1 cellular context compared by ENCODE assay signal in the genomic region with DNA sequence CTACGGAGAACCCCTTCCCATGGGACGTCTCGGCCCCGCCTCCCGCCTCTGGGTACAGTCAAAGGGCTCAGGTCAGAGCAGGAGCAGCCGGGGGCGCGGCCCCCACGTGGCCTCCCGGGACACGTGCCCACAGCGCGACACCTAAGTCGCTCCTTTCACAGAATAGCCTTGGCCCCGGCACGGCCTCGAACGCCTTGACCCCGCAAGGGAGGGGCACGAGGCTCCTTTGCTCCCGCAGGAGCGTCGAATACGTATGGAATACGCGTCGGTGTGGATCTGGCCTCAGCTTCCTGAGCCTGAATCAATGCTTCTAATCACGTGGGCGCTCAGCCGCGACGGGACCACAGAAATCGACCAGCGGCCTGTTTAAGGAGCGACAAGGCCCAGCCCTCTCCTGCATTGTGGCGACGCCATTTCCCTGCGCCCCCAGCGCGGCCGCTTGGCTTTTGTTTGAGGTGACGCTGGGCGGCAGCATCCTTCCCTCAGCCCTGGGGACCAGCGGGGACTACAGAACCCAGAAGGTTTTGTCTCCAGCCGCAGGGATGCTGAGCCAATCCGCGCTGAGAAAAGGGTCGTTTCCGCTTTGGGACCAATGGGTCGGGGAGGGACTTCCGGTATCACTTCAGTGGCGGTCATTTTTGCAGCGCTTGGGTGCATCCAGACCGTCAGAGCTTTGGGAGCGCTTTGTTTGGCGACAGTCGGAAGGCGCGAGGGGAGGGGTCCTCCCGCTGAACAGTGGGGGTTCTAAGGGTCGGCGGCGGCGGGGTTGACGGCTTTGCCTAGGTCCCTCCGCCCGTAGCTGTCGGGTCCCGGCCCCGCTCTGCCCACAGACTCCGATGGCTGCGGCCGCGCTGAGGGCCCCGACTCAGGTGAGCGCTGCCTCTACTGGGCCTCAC.
A peak's percentile ranks its signal among the peaks of the same experiment; 100 is the strongest.
TF ChIP-seq lines count a peak whose summit lies in the region.

Gene ZIK1, plus strand, starts transcription at position 625 of the 896 bp plus-strand sequence. Its CDS starts 212 bp downstream, at position 837.

TF ChIP-seq in HepG2, 621 proteins besides CTCF, POLR2A, EP300 and RAD21 (continued from another document and continues in another):
- TF ChIP-seq, protein P1, sequence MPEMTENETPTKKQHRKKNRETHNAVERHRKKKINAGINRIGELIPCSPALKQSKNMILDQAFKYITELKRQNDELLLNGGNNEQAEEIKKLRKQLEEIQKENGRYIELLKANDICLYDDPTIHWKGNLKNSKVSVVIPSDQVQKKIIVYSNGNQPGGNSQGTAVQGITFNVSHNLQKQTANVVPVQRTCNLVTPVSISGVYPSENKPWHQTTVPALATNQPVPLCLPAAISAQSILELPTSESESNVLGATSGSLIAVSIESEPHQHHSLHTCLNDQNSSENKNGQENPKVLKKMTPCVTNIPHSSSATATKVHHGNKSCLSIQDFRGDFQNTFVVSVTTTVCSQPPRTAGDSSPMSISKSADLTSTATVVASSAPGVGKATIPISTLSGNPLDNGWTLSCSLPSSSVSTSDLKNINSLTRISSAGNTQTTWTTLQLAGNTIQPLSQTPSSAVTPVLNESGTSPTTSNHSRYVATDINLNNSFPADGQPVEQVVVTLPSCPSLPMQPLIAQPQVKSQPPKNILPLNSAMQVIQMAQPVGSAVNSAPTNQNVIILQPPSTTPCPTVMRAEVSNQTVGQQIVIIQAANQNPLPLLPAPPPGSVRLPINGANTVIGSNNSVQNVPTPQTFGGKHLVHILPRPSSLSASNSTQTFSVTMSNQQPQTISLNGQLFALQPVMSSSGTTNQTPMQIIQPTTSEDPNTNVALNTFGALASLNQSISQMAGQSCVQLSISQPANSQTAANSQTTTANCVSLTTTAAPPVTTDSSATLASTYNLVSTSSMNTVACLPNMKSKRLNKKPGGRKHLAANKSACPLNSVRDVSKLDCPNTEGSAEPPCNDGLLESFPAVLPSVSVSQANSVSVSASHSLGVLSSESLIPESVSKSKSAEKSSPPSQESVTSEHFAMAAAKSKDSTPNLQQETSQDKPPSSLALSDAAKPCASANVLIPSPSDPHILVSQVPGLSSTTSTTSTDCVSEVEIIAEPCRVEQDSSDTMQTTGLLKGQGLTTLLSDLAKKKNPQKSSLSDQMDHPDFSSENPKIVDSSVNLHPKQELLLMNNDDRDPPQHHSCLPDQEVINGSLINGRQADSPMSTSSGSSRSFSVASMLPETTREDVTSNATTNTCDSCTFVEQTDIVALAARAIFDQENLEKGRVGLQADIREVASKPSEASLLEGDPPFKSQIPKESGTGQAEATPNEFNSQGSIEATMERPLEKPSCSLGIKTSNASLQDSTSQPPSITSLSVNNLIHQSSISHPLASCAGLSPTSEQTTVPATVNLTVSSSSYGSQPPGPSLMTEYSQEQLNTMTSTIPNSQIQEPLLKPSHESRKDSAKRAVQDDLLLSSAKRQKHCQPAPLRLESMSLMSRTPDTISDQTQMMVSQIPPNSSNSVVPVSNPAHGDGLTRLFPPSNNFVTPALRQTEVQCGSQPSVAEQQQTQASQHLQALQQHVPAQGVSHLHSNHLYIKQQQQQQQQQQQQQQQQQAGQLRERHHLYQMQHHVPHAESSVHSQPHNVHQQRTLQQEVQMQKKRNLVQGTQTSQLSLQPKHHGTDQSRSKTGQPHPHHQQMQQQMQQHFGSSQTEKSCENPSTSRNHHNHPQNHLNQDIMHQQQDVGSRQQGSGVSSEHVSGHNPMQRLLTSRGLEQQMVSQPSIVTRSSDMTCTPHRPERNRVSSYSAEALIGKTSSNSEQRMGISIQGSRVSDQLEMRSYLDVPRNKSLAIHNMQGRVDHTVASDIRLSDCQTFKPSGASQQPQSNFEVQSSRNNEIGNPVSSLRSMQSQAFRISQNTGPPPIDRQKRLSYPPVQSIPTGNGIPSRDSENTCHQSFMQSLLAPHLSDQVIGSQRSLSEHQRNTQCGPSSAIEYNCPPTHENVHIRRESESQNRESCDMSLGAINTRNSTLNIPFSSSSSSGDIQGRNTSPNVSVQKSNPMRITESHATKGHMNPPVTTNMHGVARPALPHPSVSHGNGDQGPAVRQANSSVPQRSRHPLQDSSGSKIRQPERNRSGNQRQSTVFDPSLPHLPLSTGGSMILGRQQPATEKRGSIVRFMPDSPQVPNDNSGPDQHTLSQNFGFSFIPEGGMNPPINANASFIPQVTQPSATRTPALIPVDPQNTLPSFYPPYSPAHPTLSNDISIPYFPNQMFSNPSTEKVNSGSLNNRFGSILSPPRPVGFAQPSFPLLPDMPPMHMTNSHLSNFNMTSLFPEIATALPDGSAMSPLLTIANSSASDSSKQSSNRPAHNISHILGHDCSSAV (CRISPR knock-in tag; IDR thresholded peaks at IDR 0.05; ENCODE audit: borderline replicate concordance), result no peak
- TF ChIP-seq ADNP (CRISPR knock-in tag; IDR thresholded peaks at IDR 0.05) (no peak), ZNF224 (CRISPR knock-in tag; IDR thresholded peaks at IDR 0.05) (no peak), ZFYVE20 (CRISPR knock-in tag; IDR thresholded peaks at IDR 0.05; ENCODE audit: borderline replicate concordance, low read depth) (no peak), ZFY (CRISPR knock-in tag; IDR thresholded peaks at IDR 0.05) (peak; percentile 62; the same call in 1 of the 2 replicates), SMYD3 (CRISPR knock-in tag; IDR thresholded peaks at IDR 0.05) (no peak), MBNL3 (CRISPR knock-in tag; conservative IDR thresholded peaks at IDR 0.05) (no peak), RERE (CRISPR knock-in tag; IDR thresholded peaks at IDR 0.05; ENCODE audit: low read depth) (no peak), RCOR2 (CRISPR knock-in tag; IDR thresholded peaks at IDR 0.05) (no peak), SALL1 (CRISPR knock-in tag; IDR thresholded peaks at IDR 0.05) (no peak; the same call in 1 of the 2 replicates), TMF1 (CRISPR knock-in tag; IDR thresholded peaks at IDR 0.05; ENCODE audit: low read depth) (no peak), ZNF563 (CRISPR knock-in tag; IDR thresholded peaks at IDR 0.05) (no peak), HMGA1 (CRISPR knock-in tag; conservative IDR thresholded peaks at IDR 0.05) (no peak), GATAD1 (CRISPR knock-in tag; IDR thresholded peaks at IDR 0.05) (peak; percentile 83), ONECUT2 (CRISPR knock-in tag; IDR thresholded peaks at IDR 0.05) (no peak), ZNF792 (CRISPR knock-in tag; IDR thresholded peaks at IDR 0.05) (no peak), ZNF235 (CRISPR knock-in tag; IDR thresholded peaks at IDR 0.05; ENCODE audit: borderline replicate concordance) (no peak), SRSF1 (optimal IDR thresholded peaks at IDR 0.05; ENCODE audit: low read depth, low read length) (peak; percentile 44), SCMH1 (CRISPR knock-in tag; IDR thresholded peaks at IDR 0.05; ENCODE audit: borderline replicate concordance) (no peak), ELF1 (CRISPR knock-in tag; IDR thresholded peaks at IDR 0.05) (peak; percentile 38; the same call in 1 of the 2 replicates), SSRP1 (CRISPR knock-in tag; IDR thresholded peaks at IDR 0.05) (no peak), ZNF619 (CRISPR knock-in tag; IDR thresholded peaks at IDR 0.05) (no peak)
- TF ChIP-seq, protein P2, sequence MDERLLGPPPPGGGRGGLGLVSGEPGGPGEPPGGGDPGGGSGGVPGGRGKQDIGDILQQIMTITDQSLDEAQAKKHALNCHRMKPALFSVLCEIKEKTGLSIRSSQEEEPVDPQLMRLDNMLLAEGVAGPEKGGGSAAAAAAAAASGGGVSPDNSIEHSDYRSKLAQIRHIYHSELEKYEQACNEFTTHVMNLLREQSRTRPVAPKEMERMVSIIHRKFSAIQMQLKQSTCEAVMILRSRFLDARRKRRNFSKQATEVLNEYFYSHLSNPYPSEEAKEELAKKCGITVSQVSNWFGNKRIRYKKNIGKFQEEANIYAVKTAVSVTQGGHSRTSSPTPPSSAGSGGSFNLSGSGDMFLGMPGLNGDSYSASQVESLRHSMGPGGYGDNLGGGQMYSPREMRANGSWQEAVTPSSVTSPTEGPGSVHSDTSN (CRISPR knock-in tag; IDR thresholded peaks at IDR 0.05), result no peak
- TF ChIP-seq, protein P3, sequence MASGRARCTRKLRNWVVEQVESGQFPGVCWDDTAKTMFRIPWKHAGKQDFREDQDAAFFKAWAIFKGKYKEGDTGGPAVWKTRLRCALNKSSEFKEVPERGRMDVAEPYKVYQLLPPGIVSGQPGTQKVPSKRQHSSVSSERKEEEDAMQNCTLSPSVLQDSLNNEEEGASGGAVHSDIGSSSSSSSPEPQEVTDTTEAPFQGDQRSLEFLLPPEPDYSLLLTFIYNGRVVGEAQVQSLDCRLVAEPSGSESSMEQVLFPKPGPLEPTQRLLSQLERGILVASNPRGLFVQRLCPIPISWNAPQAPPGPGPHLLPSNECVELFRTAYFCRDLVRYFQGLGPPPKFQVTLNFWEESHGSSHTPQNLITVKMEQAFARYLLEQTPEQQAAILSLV (CRISPR knock-in tag; IDR thresholded peaks at IDR 0.05; ENCODE audit: borderline replicate concordance), result no peak
- TF ChIP-seq, protein P4, sequence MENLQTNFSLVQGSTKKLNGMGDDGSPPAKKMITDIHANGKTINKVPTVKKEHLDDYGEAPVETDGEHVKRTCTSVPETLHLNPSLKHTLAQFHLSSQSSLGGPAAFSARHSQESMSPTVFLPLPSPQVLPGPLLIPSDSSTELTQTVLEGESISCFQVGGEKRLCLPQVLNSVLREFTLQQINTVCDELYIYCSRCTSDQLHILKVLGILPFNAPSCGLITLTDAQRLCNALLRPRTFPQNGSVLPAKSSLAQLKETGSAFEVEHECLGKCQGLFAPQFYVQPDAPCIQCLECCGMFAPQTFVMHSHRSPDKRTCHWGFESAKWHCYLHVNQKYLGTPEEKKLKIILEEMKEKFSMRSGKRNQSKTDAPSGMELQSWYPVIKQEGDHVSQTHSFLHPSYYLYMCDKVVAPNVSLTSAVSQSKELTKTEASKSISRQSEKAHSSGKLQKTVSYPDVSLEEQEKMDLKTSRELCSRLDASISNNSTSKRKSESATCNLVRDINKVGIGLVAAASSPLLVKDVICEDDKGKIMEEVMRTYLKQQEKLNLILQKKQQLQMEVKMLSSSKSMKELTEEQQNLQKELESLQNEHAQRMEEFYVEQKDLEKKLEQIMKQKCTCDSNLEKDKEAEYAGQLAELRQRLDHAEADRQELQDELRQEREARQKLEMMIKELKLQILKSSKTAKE (CRISPR knock-in tag; IDR thresholded peaks at IDR 0.05; ENCODE audit: borderline replicate concordance), result no peak
- TF ChIP-seq, protein P5, sequence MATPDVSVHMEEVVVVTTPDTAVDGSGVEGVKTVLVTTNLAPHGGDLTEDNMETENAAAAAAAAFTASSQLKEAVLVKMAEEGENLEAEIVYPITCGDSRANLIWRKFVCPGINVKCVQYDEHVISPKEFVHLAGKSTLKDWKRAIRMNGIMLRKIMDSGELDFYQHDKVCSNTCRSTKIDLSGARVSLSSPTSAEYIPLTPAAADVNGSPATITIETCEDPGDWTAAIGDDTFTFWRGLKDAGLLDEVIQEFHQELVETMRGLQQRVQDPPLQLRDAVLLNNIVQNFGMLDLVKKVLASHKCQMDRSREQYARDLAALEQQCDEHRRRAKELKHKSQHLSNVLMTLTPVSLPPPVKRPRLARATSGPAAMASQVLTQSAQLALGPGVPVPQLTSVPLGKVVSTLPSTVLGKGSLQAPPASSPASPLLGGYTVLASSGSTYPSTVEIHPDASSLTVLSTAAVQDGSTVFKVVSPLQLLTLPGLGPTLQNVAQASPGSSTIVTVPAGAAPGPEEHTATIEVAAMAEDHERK (CRISPR knock-in tag; IDR thresholded peaks at IDR 0.05; ENCODE audit: low read depth), result no peak
- TF ChIP-seq, protein P6, sequence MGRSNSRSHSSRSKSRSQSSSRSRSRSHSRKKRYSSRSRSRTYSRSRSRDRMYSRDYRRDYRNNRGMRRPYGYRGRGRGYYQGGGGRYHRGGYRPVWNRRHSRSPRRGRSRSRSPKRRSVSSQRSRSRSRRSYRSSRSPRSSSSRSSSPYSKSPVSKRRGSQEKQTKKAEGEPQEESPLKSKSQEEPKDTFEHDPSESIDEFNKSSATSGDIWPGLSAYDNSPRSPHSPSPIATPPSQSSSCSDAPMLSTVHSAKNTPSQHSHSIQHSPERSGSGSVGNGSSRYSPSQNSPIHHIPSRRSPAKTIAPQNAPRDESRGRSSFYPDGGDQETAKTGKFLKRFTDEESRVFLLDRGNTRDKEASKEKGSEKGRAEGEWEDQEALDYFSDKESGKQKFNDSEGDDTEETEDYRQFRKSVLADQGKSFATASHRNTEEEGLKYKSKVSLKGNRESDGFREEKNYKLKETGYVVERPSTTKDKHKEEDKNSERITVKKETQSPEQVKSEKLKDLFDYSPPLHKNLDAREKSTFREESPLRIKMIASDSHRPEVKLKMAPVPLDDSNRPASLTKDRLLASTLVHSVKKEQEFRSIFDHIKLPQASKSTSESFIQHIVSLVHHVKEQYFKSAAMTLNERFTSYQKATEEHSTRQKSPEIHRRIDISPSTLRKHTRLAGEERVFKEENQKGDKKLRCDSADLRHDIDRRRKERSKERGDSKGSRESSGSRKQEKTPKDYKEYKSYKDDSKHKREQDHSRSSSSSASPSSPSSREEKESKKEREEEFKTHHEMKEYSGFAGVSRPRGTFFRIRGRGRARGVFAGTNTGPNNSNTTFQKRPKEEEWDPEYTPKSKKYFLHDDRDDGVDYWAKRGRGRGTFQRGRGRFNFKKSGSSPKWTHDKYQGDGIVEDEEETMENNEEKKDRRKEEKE (IDR thresholded peaks at IDR 0.05), result no peak
